Comparison of ENCODE assay signal across 11 cellular contexts in the genomic region with DNA sequence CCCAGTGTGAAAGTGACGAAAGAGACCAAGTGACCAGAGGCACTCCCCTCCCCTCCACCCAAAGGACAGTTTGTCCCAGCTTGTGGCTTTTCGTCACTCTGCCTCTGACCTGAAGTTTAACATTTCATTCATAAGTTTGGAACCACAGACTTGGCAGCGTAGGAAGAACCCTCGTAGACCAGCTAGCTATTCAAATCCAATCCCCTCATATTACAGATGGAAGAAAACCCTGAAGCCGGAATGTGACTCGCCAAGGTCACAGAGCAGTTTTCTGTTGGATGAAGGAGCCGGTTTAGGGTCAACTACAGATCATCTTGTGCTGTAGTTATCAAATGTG. TPM values are rescaled to one million over a fixed set of nuclear protein-coding genes. Genes with fewer than 3 reads are reported as not detected.
DNase-seq lines count a peak whose midpoint lies in the region; ATAC-seq and TF ChIP-seq lines count a peak whose summit lies in the region.
"Had no signal": no experiment of that assay in that cellular context is flagged by ENCODE, and none has a peak within 500 bp of the region (broad histone marks: within the 10 kb centered on the region; RNA-seq: fewer than 3 reads in every experiment).

No MANE protein-coding gene starts in this region.

- H3K4me1 ChIP-seq in adipocyte (ENCODE audit: control insufficient read depth, insufficient read depth, low read length) = peaks cover 56% of the 10 kb centered on the region
- H3K4me1 ChIP-seq in vagina = peaks cover 36% of the 10 kb centered on the region
- H3K4me1 ChIP-seq in naive thymus-derived CD4-positive, alpha-beta T cell (ENCODE audit: control insufficient read depth in 2 of 2, insufficient read depth in 2 of 2, low read length in 2 of 2) = peaks cover 3 to 4% of the 10 kb centered on the region in 2 donors

- H3K4me3 ChIP-seq in adipocyte (ENCODE audit: low read length) (peak overlapping the region; percentile 58), fibroblast of villous mesenchyme (ENCODE audit: low read depth, low read length) (no peak overlapping the region), vagina (no peak overlapping the region)
- no peak overlapping the region for H3K4me3 ChIP-seq in naive thymus-derived CD4-positive, alpha-beta T cell (ENCODE audit: low read length)
- H3K4me3 ChIP-seq: HAP-1 had no signal

- H3K27me3 Mint-ChIP-seq in nephron progenitor cell (ENCODE audit: low read depth, poor library complexity) = no peaks in the 10 kb centered on the region
- no peaks in the 10 kb centered on the region for H3K27me3 Mint-ChIP-seq in activated T-cell treated with anti-CD3 and anti-CD28 coated beads, Interleukin-2, amount 50 U/mL, for 24 hours
- H3K27me3 Mint-ChIP-seq in naive thymus-derived CD8-positive, alpha-beta T cell = no peaks in the 10 kb centered on the region
- peaks cover 0 to 2% (median 0%) of the 10 kb centered on the region in 5 donors for H3K27me3 Mint-ChIP-seq in naive thymus-derived CD4-positive, alpha-beta T cell
- H3K27me3 Mint-ChIP-seq: central memory CD8-positive, alpha-beta T cell had no signal

- H3K9me3 ChIP-seq in adipocyte (ENCODE audit: control insufficient read depth, low read length) (no peaks in the 10 kb centered on the region), vagina (no peaks in the 10 kb centered on the region)
- H3K9me3 ChIP-seq in naive thymus-derived CD4-positive, alpha-beta T cell (ENCODE audit: control insufficient read depth in 2 of 3, low read length in 3 of 3) = no peaks in the 10 kb centered on the region
- H3K9me3 ChIP-seq: HAP-1 had no signal

- no peaks in the 10 kb centered on the region for H3K36me3 Mint-ChIP-seq in nephron progenitor cell (ENCODE audit: low read depth)
- peaks cover 9% of the 10 kb centered on the region for H3K36me3 Mint-ChIP-seq in activated T-cell treated with anti-CD3 and anti-CD28 coated beads, Interleukin-2, amount 50 U/mL, for 24 hours (ENCODE audit: low read depth)
- no peaks in the 10 kb centered on the region for H3K36me3 Mint-ChIP-seq in naive thymus-derived CD8-positive, alpha-beta T cell
- H3K36me3 Mint-ChIP-seq in naive thymus-derived CD4-positive, alpha-beta T cell = peaks cover 0 to 4% (median 0%) of the 10 kb centered on the region in 5 donors

- no peaks in the 10 kb centered on the region for H3K9me3 Mint-ChIP-seq in nephron progenitor cell
- H3K9me3 Mint-ChIP-seq in activated T-cell treated with anti-CD3 and anti-CD28 coated beads, Interleukin-2, amount 50 U/mL, for 24 hours = no peaks in the 10 kb centered on the region
- no peaks in the 10 kb centered on the region for H3K9me3 Mint-ChIP-seq in naive thymus-derived CD8-positive, alpha-beta T cell
- H3K9me3 Mint-ChIP-seq in naive thymus-derived CD4-positive, alpha-beta T cell = peaks cover 0 to 4% (median 0%) of the 10 kb centered on the region in 11 donors
- H3K9me3 Mint-ChIP-seq: central memory CD8-positive, alpha-beta T cell had no signal

- H3K9ac ChIP-seq in adipocyte (ENCODE audit: low read length) = peak overlapping the region; percentile 21

- no peak for TF ChIP-seq POLR2A in vagina (IDR thresholded peaks at IDR 0.05)

- H3K4me1 Mint-ChIP-seq in nephron progenitor cell = peaks cover 32% of the 10 kb centered on the region
- H3K4me1 Mint-ChIP-seq in activated T-cell treated with anti-CD3 and anti-CD28 coated beads, Interleukin-2, amount 50 U/mL, for 24 hours (ENCODE audit: low read depth) = peaks cover 61% of the 10 kb centered on the region
- H3K4me1 Mint-ChIP-seq in naive thymus-derived CD8-positive, alpha-beta T cell = peaks cover 11 to 31% (median 14%) of the 10 kb centered on the region in 4 donors
- peaks cover 3 to 61% (median 13%) of the 10 kb centered on the region in 7 donors for H3K4me1 Mint-ChIP-seq in naive thymus-derived CD4-positive, alpha-beta T cell

- no peak for ATAC-seq in naive thymus-derived CD8-positive, alpha-beta T cell
- no peak for ATAC-seq in naive thymus-derived CD4-positive, alpha-beta T cell

- peak overlapping the region; percentile 65 for H3K27ac ChIP-seq in vagina
- H3K27ac ChIP-seq in naive thymus-derived CD4-positive, alpha-beta T cell (ENCODE audit: low read depth, low read length) = no peak overlapping the region

- TF ChIP-seq CTCF in fibroblast of villous mesenchyme (IDR thresholded peaks at IDR 0.05; ENCODE audit: insufficient read depth, low read depth, low read length) (no peak), nephron progenitor cell (IDR thresholded peaks at IDR 0.05) (no peak), vagina (IDR thresholded peaks at IDR 0.05) (no peak)

- peak overlapping the region; percentile 48 for H3K27ac Mint-ChIP-seq in nephron progenitor cell
- H3K27ac Mint-ChIP-seq in activated T-cell treated with anti-CD3 and anti-CD28 coated beads, Interleukin-2, amount 50 U/mL, for 24 hours = no peak overlapping the region
- peak overlapping the region in 1 of 10 donors; percentile 58 for H3K27ac Mint-ChIP-seq in naive thymus-derived CD8-positive, alpha-beta T cell
- peak overlapping the region in 2 of 9 donors; percentile 23 to 39 for H3K27ac Mint-ChIP-seq in naive thymus-derived CD4-positive, alpha-beta T cell

- H3K27me3 ChIP-seq in adipocyte (replicated peaks; ENCODE audit: control insufficient read depth, insufficient read depth, low read length) = no peaks in the 10 kb centered on the region
- H3K27me3 ChIP-seq in vagina = no peaks in the 10 kb centered on the region
- H3K27me3 ChIP-seq in naive thymus-derived CD4-positive, alpha-beta T cell (ENCODE audit: control insufficient read depth in 2 of 2, insufficient read depth in 2 of 2, low read length in 2 of 2) = no peaks in the 10 kb centered on the region

- CTCF ChIA-PET in naive thymus-derived CD4-positive, alpha-beta T cell (lab: Charles Lee) = interaction anchor here (0.6 to 9.2 kb wide), 7 partner anchors 15 to 494 kb away, joined by 3 to 146 read pairs (median 3); no protein-coding TSS in a partner anchor

- intact Hi-C loops in vagina (cut with DNase I) = loop anchor here (5.0 kb wide), 1 partner anchor 88 kb away; no protein-coding TSS in a partner anchor
- intact Hi-C loops in naive thymus-derived CD4-positive, alpha-beta T cell (cut with micrococcal nuclease) = no loop called here

- peak; percentile 44 for DNase-seq in adipocyte (ENCODE audit: low read depth)
- DNase-seq in fibroblast of villous mesenchyme (ENCODE audit: low read depth) = peak; percentile 90
- DNase-seq in nephron progenitor cell = no peak
- DNase-seq in vagina (ENCODE audit: extremely low spot score in 2 of 2) = no peak
- DNase-seq in activated T-cell treated with anti-CD3 and anti-CD28 coated beads, Interleukin-2, amount 50 U/mL, for 24 hours = no peak
- no peak for DNase-seq in naive thymus-derived CD8-positive, alpha-beta T cell
- no peak for DNase-seq in naive thymus-derived CD4-positive, alpha-beta T cell
- DNase-seq: NCI-H2081; stimulated activated naive CD4-positive, alpha-beta T cell had no signal

- POLR2A ChIA-PET in naive thymus-derived CD8-positive, alpha-beta T cell (lab: Charles Lee) = no interaction called here
- POLR2A ChIA-PET in naive thymus-derived CD4-positive, alpha-beta T cell (lab: Charles Lee) = interaction anchor here (1.5 kb wide), 1 partner anchor 78 kb away, joined by 11 read pairs; no protein-coding TSS in a partner anchor

- H3K36me3 ChIP-seq in adipocyte (ENCODE audit: control insufficient read depth, insufficient read depth, low read length, severe bottlenecking) = no peaks in the 10 kb centered on the region
- no peaks in the 10 kb centered on the region for H3K36me3 ChIP-seq in vagina
- H3K36me3 ChIP-seq in naive thymus-derived CD4-positive, alpha-beta T cell (ENCODE audit: control insufficient read depth in 2 of 3, insufficient read depth in 3 of 3, low read length in 3 of 3) = peaks cover 0 to 7% (median 0%) of the 10 kb centered on the region in 3 experiments
- H3K36me3 ChIP-seq: HAP-1 had no signal

- no peak overlapping the region for H3K4me3 Mint-ChIP-seq in nephron progenitor cell
- no peak overlapping the region for H3K4me3 Mint-ChIP-seq in activated T-cell treated with anti-CD3 and anti-CD28 coated beads, Interleukin-2, amount 50 U/mL, for 24 hours
- H3K4me3 Mint-ChIP-seq in naive thymus-derived CD8-positive, alpha-beta T cell = no peak overlapping the region
- no peak overlapping the region for H3K4me3 Mint-ChIP-seq in naive thymus-derived CD4-positive, alpha-beta T cell
- H3K4me3 Mint-ChIP-seq: central memory CD8-positive, alpha-beta T cell had no signal

RNA-seq across cellular contexts. Expression of gene SYS1, which starts 3.9 kb away (rescaled TPM):
- total RNA-seq in fibroblast of villous mesenchyme = 19.0 and 25.9 TPM in 2 replicates
- 44.9 TPM for total RNA-seq in vagina
- total RNA-seq in naive thymus-derived CD8-positive, alpha-beta T cell = 10 to 100 TPM; 58.7 to 62.5 TPM
- polyA plus RNA-seq in naive thymus-derived CD8-positive, alpha-beta T cell = 10 to 100 TPM; 34.2 to 46.1 (median 36.2) TPM
- total RNA-seq in naive thymus-derived CD4-positive, alpha-beta T cell = 100 to 1,000 TPM in 1 of 5 experiments, 10 to 100 TPM in 4; 23.9 to 111 (median 67.1) TPM
- 10 to 100 TPM; 34.5 to 42.3 TPM for polyA plus RNA-seq in naive thymus-derived CD4-positive, alpha-beta T cell

RNA-seq across cellular contexts. Expression of gene SDC4, which starts 10.8 kb away (rescaled TPM):
- 129 and 178 TPM in 2 replicates for total RNA-seq in fibroblast of villous mesenchyme
- 62.6 TPM for total RNA-seq in vagina
- under 1 TPM; 0.25 to 0.31 TPM for total RNA-seq in naive thymus-derived CD8-positive, alpha-beta T cell
- under 1 TPM in 2 of 3 donors, not detected in 1; 0.09 to 0.24 TPM for polyA plus RNA-seq in naive thymus-derived CD8-positive, alpha-beta T cell
- total RNA-seq in naive thymus-derived CD4-positive, alpha-beta T cell = 10 to 100 TPM in 1 of 5 experiments, 1 to 10 TPM in 1, under 1 TPM in 3; 0.38 to 46.7 (median 0.56) TPM
- under 1 TPM in 1 of 2 donors, not detected in 1; 0.21 TPM for polyA plus RNA-seq in naive thymus-derived CD4-positive, alpha-beta T cell

RNA-seq across cellular contexts. Expression of gene TP53TG5, which starts 19.1 kb away (rescaled TPM):
- total RNA-seq in fibroblast of villous mesenchyme (not detected in 2 replicates), vagina (not detected)
- total RNA-seq in naive thymus-derived CD8-positive, alpha-beta T cell = under 1 TPM in 1 of 2 experiments, not detected in 1; 0.47 TPM
- polyA plus RNA-seq in naive thymus-derived CD8-positive, alpha-beta T cell = under 1 TPM in 2 of 3 donors, not detected in 1; 0.42 to 0.55 TPM
- under 1 TPM in 3 of 5 experiments, not detected in 2; 0.19 to 0.48 (median 0.46) TPM for total RNA-seq in naive thymus-derived CD4-positive, alpha-beta T cell
- under 1 TPM; 0.14 to 0.24 TPM for polyA plus RNA-seq in naive thymus-derived CD4-positive, alpha-beta T cell

RNA-seq across cellular contexts. Expression of gene DBNDD2, which starts 49.1 kb away (rescaled TPM):
- 9.9 and 11.3 TPM in 2 replicates for total RNA-seq in fibroblast of villous mesenchyme
- 57.0 TPM for total RNA-seq in vagina
- total RNA-seq in naive thymus-derived CD8-positive, alpha-beta T cell = 10 to 100 TPM; 13.6 to 13.9 TPM
- 10 to 100 TPM; 11.6 to 13.5 (median 13.4) TPM for polyA plus RNA-seq in naive thymus-derived CD8-positive, alpha-beta T cell
- total RNA-seq in naive thymus-derived CD4-positive, alpha-beta T cell = 10 to 100 TPM; 12.2 to 22.7 (median 16.3) TPM
- polyA plus RNA-seq in naive thymus-derived CD4-positive, alpha-beta T cell = 10 to 100 TPM; 15.3 to 22.9 TPM

RNA-seq across cellular contexts. Expression of gene MATN4, which starts 50.9 kb away (rescaled TPM):
- total RNA-seq in fibroblast of villous mesenchyme (not detected in 2 replicates), vagina (not detected)
- not detected for total RNA-seq in naive thymus-derived CD8-positive, alpha-beta T cell
- not detected for polyA plus RNA-seq in naive thymus-derived CD8-positive, alpha-beta T cell
- 1 to 10 TPM in 1 of 5 experiments, not detected in 4; 2.3 TPM for total RNA-seq in naive thymus-derived CD4-positive, alpha-beta T cell
- not detected for polyA plus RNA-seq in naive thymus-derived CD4-positive, alpha-beta T cell

Comparison
In these comparisons a context has a peak if more than half of its experiments do, and no peak if none do; other contexts are left out.
1. DNase-seq: peak in adipocyte (single experiment) and fibroblast of villous mesenchyme (single experiment); none in nephron progenitor cell (single experiment), vagina (0 of 2), activated T-cell treated with anti-CD3 and anti-CD28 coated beads, Interleukin-2, amount 50 U/mL, for 24 hours (single experiment), naive thymus-derived CD8-positive, alpha-beta T cell (0 of 10) and naive thymus-derived CD4-positive, alpha-beta T cell (0 of 9).